In genomic region chr6:22117663-22118062, GRCh38 we compare ENCODE assay signal across 28 cellular contexts.
"Had no signal": no experiment of that assay in that cellular context is flagged by ENCODE, and none has a peak within 500 bp of the region (broad histone marks: within the 10 kb centered on the region; RNA-seq: fewer than 3 reads in every experiment).

No MANE protein-coding gene starts in this region.

- H3K9me3 Mint-ChIP-seq: natural killer cell; nephron; stimulated activated naive CD8-positive, alpha-beta T cell treated with anti-CD3 and anti-CD28 coated beads, Interleukin-15, amount 100 ng/mL, for 72 hours had no signal

- H3K27me3 Mint-ChIP-seq: naive thymus-derived CD4-positive, alpha-beta T cell; stimulated activated memory B cell treated with anti-CD40 and anti-IgM and Interleukin-4, amounts not matched to agents 10 μg/mL and 1 μg/mL and 100 μg/mL, for 72 hours; type B pancreatic cell had no signal

- H3K36me3 ChIP-seq: neutrophil, pancreas, right lobe of liver, sigmoid colon, suprapubic skin, tibial artery, transverse colon, upper lobe of right lung, uterus had no signal

- H3K4me1 Mint-ChIP-seq: naive thymus-derived CD4-positive, alpha-beta T cell; natural killer cell; stimulated activated memory B cell treated with anti-CD40 and anti-IgM and Interleukin-4, amounts not matched to agents 10 μg/mL and 1 μg/mL and 100 μg/mL, for 72 hours; stimulated activated naive CD8-positive, alpha-beta T cell treated with anti-CD3 and anti-CD28 coated beads, Interleukin-15, amount 100 ng/mL, for 72 hours had no signal

- H3K27me3 ChIP-seq: neutrophil, pancreas, right lobe of liver, sigmoid colon, suprapubic skin, testis, tibial artery, transverse colon, upper lobe of right lung, uterus had no signal

- H3K4me3 ChIP-seq: pancreas, psoas muscle, right lobe of liver, sigmoid colon, suprapubic skin, testis, tibial artery, transverse colon, upper lobe of right lung, uterus had no signal

- H3K27ac ChIP-seq: neutrophil, pancreas, psoas muscle, right lobe of liver, sigmoid colon, suprapubic skin, testis, tibial artery, transverse colon, upper lobe of right lung, uterus had no signal

- H3K4me1 ChIP-seq: pancreas, psoas muscle, right lobe of liver, suprapubic skin, testis, transverse colon, uterus had no signal

- H3K27ac Mint-ChIP-seq: naive thymus-derived CD4-positive, alpha-beta T cell; natural killer cell; nephron; stimulated activated memory B cell treated with anti-CD40 and anti-IgM and Interleukin-4, amounts not matched to agents 10 μg/mL and 1 μg/mL and 100 μg/mL, for 72 hours; stimulated activated naive CD8-positive, alpha-beta T cell treated with anti-CD3 and anti-CD28 coated beads, Interleukin-15, amount 100 ng/mL, for 72 hours; type B pancreatic cell had no signal

- H3K4me3 Mint-ChIP-seq: naive thymus-derived CD4-positive, alpha-beta T cell; natural killer cell; nephron; stimulated activated memory B cell treated with anti-CD40 and anti-IgM and Interleukin-4, amounts not matched to agents 10 μg/mL and 1 μg/mL and 100 μg/mL, for 72 hours; stimulated activated naive CD8-positive, alpha-beta T cell treated with anti-CD3 and anti-CD28 coated beads, Interleukin-15, amount 100 ng/mL, for 72 hours; type B pancreatic cell had no signal

- H3K36me3 Mint-ChIP-seq: naive thymus-derived CD4-positive, alpha-beta T cell; natural killer cell; stimulated activated memory B cell treated with anti-CD40 and anti-IgM and Interleukin-4, amounts not matched to agents 10 μg/mL and 1 μg/mL and 100 μg/mL, for 72 hours had no signal

- ATAC-seq: naive thymus-derived CD4-positive, alpha-beta T cell; natural killer cell; pancreas; psoas muscle; right cardiac atrium; right lobe of liver; stimulated activated memory B cell treated with anti-CD40 and anti-IgM and Interleukin-4, amounts not matched to agents 10 μg/mL and 1 μg/mL and 100 μg/mL, for 72 hours; stimulated activated naive CD8-positive, alpha-beta T cell treated with anti-CD3 and anti-CD28 coated beads, Interleukin-15, amount 100 ng/mL, for 72 hours; stimulated activated naive CD8-positive, alpha-beta T cell treated with anti-CD3 and anti-CD28 coated beads, Interleukin-15, Interleukin-2, amounts not matched to agents 100 U/mL and 50 U/mL, for 24 hours; upper lobe of right lung had no signal

- H3K9me3 ChIP-seq: neutrophil, pancreas, psoas muscle, right lobe of liver, sigmoid colon, suprapubic skin, testis, tibial artery, transverse colon, upper lobe of right lung, uterus had no signal

- DNase-seq: naive thymus-derived CD4-positive, alpha-beta T cell; natural killer cell; nucleus accumbens; pancreas; psoas muscle; right cardiac atrium; right lobe of liver; sigmoid colon; small intestine; stimulated activated CD4-positive, alpha-beta T cell treated with anti-CD3 and anti-CD28 coated beads, Interleukin-15, amount 100 ng/mL, for 24 hours; stimulated activated CD4-positive, alpha-beta T cell treated with anti-CD3 and anti-CD28 coated beads, Interleukin-2, amount 100 ng/mL, for 24 hours; stimulated activated CD4-positive, alpha-beta T cell treated with anti-CD3 and anti-CD28 coated beads, Interleukin-4, amount 100 ng/mL, for 1 hour; stimulated activated CD4-positive, alpha-beta T cell treated with anti-CD3 and anti-CD28 coated beads, Interleukin-4, amount 100 ng/mL, for 4 hours; stimulated activated CD8-positive, alpha-beta memory T cell treated with anti-CD3 and anti-CD28 coated beads, Interleukin-4, amount 100 ng/mL, for 48 hours; stimulated activated naive CD4-positive, alpha-beta T cell; stimulated activated naive CD8-positive, alpha-beta T cell treated with anti-CD3 and anti-CD28 coated beads, Interleukin-15, amount 100 ng/mL, for 72 hours; stimulated activated naive CD8-positive, alpha-beta T cell treated with anti-CD3 and anti-CD28 coated beads, Interleukin-15, Interleukin-2, amounts not matched to agents 100 U/mL and 50 U/mL, for 24 hours; substantia nigra; testis; tibial artery; transverse colon; upper lobe of right lung; uterus had no signal
